In genomic region chr3:169243122-169243521, GRCh38 we compare ENCODE assay signal across 10 cellular contexts.
A peak's percentile ranks its signal among the peaks of the same experiment; 100 is the strongest.
DNase-seq lines count a peak whose midpoint lies in the region; ATAC-seq and TF ChIP-seq lines count a peak whose summit lies in the region.
"Had no signal": no experiment of that assay in that cellular context is flagged by ENCODE, and none has a peak within 500 bp of the region (broad histone marks: within the 10 kb centered on the region; RNA-seq: fewer than 3 reads in every experiment).

No MANE protein-coding gene starts in this region.

- TF ChIP-seq CTCF in fibroblast of pulmonary artery (IDR thresholded peaks at IDR 0.05; ENCODE audit: low read length, missing control alignments) (no peak), neural progenitor cell (IDR thresholded peaks at IDR 0.05) (no peak), breast epithelium (IDR thresholded peaks at IDR 0.05) (no peak)

- no peak for TF ChIP-seq POLR2A in breast epithelium (IDR thresholded peaks at IDR 0.05)

- no peak overlapping the region for H3K27ac ChIP-seq in neural progenitor cell
- H3K27ac ChIP-seq in breast epithelium: no peak overlapping the region

- no peaks in the 10 kb centered on the region for H4K20me1 ChIP-seq in neural progenitor cell (ENCODE audit: low read depth)

- H3K9ac ChIP-seq in neural progenitor cell: no peak overlapping the region

- H3K4me3 ChIP-seq in fibroblast of pulmonary artery (replicated peaks; ENCODE audit: low read depth, low read length) (peak overlapping the region; percentile 63), neural progenitor cell (peak overlapping the region; percentile 30), breast epithelium (no peak overlapping the region)

- H3K27ac Mint-ChIP-seq in neural progenitor cell: no peak overlapping the region
- H3K27ac Mint-ChIP-seq: activated T-helper 2 cell treated with anti-CD3 and anti-CD28 coated beads, Interferon-gamma antibody, Interleukin-2, Interleukin-4, amounts not matched to agents 10 μg/mL and 5 μg/mL and 100 μg/mL, durations not matched to agents 14 hours and 24 hours and 36 hours had no signal

- peaks cover 55% of the 10 kb centered on the region for H3K4me1 Mint-ChIP-seq in neural progenitor cell

- H3K36me3 ChIP-seq in neural progenitor cell (no peaks in the 10 kb centered on the region), breast epithelium (no peaks in the 10 kb centered on the region)

- peak overlapping the region; percentile 67 for H3K4me2 ChIP-seq in neural progenitor cell

- H3K9me3 ChIP-seq in neural progenitor cell (ENCODE audit: low read depth) (no peaks in the 10 kb centered on the region), breast epithelium (no peaks in the 10 kb centered on the region)

- H3K79me2 ChIP-seq in neural progenitor cell (ENCODE audit: low read depth): no peaks in the 10 kb centered on the region

- peak; percentile 19 for DNase-seq in GM03348 (ENCODE audit: low spot score)
- DNase-seq in OCI-M1 (lab: John Stamatoyannopoulos, UW): peak; percentile 4
- DNase-seq in fibroblast of pulmonary artery (ENCODE audit: low read depth): peak; percentile 62
- no peak for DNase-seq in neural progenitor cell (ENCODE audit: low spot score)
- no peak for DNase-seq in NCI-H526 (lab: John Stamatoyannopoulos, UW)
- no peak for DNase-seq in breast epithelium (ENCODE audit: low spot score in 2 of 2)
- no peak for DNase-seq in AG20443 (ENCODE audit: low spot score)
- DNase-seq: NCI-H2171 had no signal

- intact Hi-C loops in breast epithelium (cut with DNase I; ENCODE audit: low total_unique reads): no loop called here

- H3K9me3 Mint-ChIP-seq in neural progenitor cell: no peaks in the 10 kb centered on the region
- H3K9me3 Mint-ChIP-seq: activated T-helper 2 cell treated with anti-CD3 and anti-CD28 coated beads, Interferon-gamma antibody, Interleukin-2, Interleukin-4, amounts not matched to agents 10 μg/mL and 5 μg/mL and 100 μg/mL, durations not matched to agents 14 hours and 24 hours and 36 hours had no signal

- H3K36me3 Mint-ChIP-seq in neural progenitor cell: no peaks in the 10 kb centered on the region

- H3K27me3 ChIP-seq in neural progenitor cell: no peaks in the 10 kb centered on the region
- H3K27me3 ChIP-seq in breast epithelium: peaks cover 0 to 2% of the 10 kb centered on the region in 2 donors

- H3F3A ChIP-seq in neural progenitor cell (ENCODE audit: low read depth): peaks cover 18% of the 10 kb centered on the region

- ATAC-seq in esophagus mucosa: no peak

- no peak overlapping the region for H2AFZ ChIP-seq in neural progenitor cell (replicated peaks)

- peaks cover 3% of the 10 kb centered on the region for H3K27me3 Mint-ChIP-seq in neural progenitor cell (ENCODE audit: insufficient read depth, low read depth)

- H3K4me1 ChIP-seq in neural progenitor cell: peaks cover 60% of the 10 kb centered on the region
- no peaks in the 10 kb centered on the region for H3K4me1 ChIP-seq in breast epithelium

- peak overlapping the region; percentile 86 for H3K4me3 Mint-ChIP-seq in neural progenitor cell

Comparison
In these comparisons a context has a peak if more than half of its experiments do, and no peak if none do; other contexts are left out.
1. DNase-seq: peak in GM03348 (single experiment), OCI-M1 (single experiment) and fibroblast of pulmonary artery (single experiment); none in neural progenitor cell (single experiment), NCI-H526 (0 of 2), breast epithelium (0 of 2) and AG20443 (single experiment).
2. H3K4me3 ChIP-seq: peak in fibroblast of pulmonary artery (single experiment) and neural progenitor cell (single experiment); none in breast epithelium (0 of 3).